2 cellular contexts compared by ENCODE assay signal in the genomic region with DNA sequence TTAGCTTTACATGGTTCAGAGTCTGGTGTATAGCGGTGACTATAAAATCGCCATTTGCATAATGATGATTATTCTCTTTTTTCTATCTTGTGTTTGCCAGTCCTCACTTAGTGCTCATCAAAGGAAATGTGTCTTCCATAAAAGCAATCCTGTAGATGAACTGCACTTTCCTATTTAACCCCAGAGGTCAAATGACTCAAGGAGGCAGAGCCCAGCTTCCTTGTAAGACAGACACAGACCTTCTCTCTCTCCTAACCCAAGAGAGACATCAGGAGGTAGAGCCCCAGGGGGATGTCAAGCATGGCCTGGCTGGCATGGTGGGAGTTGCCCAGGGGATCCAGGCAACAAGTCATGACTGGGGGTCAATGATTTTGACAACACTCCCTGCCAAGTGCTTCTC.
TF ChIP-seq lines count a peak whose summit lies in the region.

No MANE protein-coding gene starts in this region.

TF ChIP-seq in GM12891, 5 proteins besides CTCF, POLR2A, EP300 and RAD21 (continued from another document):
- TF ChIP-seq PAX5 (IDR thresholded peaks at IDR 0.05; ENCODE audit: insufficient read depth, low read length, severe bottlenecking), result no peak
- TF ChIP-seq POU2F2 (IDR thresholded peaks at IDR 0.05; ENCODE audit: low read depth, low read length), result no peak

TF ChIP-seq in SK-N-SH, 30 proteins besides CTCF, POLR2A, EP300 and RAD21 (continued from another document):
- TF ChIP-seq EZH2phosphoT487 (IDR thresholded peaks at IDR 0.05; ENCODE audit: borderline replicate concordance, low read depth) (no peak), GABPA (IDR thresholded peaks at IDR 0.05; ENCODE audit: low read depth) (no peak)
- TF ChIP-seq, protein P1, sequence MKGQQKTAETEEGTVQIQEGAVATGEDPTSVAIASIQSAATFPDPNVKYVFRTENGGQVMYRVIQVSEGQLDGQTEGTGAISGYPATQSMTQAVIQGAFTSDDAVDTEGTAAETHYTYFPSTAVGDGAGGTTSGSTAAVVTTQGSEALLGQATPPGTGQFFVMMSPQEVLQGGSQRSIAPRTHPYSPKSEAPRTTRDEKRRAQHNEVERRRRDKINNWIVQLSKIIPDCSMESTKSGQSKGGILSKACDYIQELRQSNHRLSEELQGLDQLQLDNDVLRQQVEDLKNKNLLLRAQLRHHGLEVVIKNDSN (IDR thresholded peaks at IDR 0.05; ENCODE audit: borderline replicate concordance, low read depth), result no peak
- TF ChIP-seq, protein P2, sequence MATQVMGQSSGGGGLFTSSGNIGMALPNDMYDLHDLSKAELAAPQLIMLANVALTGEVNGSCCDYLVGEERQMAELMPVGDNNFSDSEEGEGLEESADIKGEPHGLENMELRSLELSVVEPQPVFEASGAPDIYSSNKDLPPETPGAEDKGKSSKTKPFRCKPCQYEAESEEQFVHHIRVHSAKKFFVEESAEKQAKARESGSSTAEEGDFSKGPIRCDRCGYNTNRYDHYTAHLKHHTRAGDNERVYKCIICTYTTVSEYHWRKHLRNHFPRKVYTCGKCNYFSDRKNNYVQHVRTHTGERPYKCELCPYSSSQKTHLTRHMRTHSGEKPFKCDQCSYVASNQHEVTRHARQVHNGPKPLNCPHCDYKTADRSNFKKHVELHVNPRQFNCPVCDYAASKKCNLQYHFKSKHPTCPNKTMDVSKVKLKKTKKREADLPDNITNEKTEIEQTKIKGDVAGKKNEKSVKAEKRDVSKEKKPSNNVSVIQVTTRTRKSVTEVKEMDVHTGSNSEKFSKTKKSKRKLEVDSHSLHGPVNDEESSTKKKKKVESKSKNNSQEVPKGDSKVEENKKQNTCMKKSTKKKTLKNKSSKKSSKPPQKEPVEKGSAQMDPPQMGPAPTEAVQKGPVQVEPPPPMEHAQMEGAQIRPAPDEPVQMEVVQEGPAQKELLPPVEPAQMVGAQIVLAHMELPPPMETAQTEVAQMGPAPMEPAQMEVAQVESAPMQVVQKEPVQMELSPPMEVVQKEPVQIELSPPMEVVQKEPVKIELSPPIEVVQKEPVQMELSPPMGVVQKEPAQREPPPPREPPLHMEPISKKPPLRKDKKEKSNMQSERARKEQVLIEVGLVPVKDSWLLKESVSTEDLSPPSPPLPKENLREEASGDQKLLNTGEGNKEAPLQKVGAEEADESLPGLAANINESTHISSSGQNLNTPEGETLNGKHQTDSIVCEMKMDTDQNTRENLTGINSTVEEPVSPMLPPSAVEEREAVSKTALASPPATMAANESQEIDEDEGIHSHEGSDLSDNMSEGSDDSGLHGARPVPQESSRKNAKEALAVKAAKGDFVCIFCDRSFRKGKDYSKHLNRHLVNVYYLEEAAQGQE (IDR thresholded peaks at IDR 0.05; ENCODE audit: low read depth, low read length), result no peak
